In the genomic region with DNA sequence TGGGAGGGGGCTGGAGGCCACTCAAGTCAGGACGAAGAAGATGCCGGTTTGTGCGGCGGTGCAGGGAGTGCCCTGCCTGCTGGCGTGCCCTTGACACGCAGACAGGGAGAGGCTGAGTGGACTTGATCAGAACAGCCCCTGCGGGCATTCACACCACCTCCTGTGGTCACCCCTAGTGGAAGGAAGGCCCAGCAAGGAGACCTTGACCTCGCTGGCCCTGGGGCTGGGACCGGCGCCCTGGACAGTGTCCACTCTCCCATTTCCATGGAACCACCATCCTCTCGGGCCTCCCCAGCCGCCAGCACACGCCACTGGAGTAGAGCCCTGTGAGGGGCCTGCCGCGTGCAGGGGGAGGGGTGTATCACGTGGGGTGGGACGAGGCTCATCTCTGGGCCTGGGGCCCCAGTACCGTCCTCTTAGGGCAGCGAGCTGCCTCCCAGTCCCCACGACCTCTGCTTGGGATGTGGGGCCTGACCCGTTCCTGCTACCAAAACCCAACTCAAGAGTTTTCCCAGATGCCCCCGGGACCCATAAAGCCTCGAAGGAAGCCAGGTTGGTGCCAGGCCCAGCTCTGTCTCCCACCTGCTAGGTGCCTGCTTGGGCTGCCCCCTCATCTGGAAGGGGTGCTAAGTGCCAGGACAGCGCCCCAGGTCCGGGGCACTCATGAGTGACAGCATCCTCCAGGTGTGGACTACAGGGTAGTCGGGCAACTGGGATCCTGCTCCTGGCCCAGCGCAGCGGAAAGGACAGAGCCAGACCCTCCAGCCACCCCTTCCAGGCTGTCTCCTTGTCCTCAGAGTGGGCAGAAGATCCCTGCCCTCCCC, we compare ENCODE assay signal across 19 cellular contexts.
A peak's percentile ranks its signal among the peaks of the same experiment; 100 is the strongest.
DNase-seq lines count a peak whose midpoint lies in the region; ATAC-seq and TF ChIP-seq lines count a peak whose summit lies in the region.
"Had no signal": no experiment of that assay in that cellular context is flagged by ENCODE, and none has a peak within 500 bp of the region (broad histone marks: within the 10 kb centered on the region; RNA-seq: fewer than 3 reads in every experiment).

No MANE protein-coding gene starts in this region.

- no peaks in the 10 kb centered on the region for H3K36me3 Mint-ChIP-seq in endodermal cell (ENCODE audit: low read depth)
- no peaks in the 10 kb centered on the region for H3K36me3 Mint-ChIP-seq in neural crest cell (ENCODE audit: low read depth)

- TF ChIP-seq CTCF in endodermal cell (conservative IDR thresholded peaks at IDR 0.05) (no peak), neural crest cell (conservative IDR thresholded peaks at IDR 0.05) (no peak)

- no peak for ATAC-seq in Right ventricle myocardium inferior
- no peak for ATAC-seq in Right ventricle myocardium superior (ENCODE audit: poor library complexity)
- ATAC-seq in aorta (ENCODE audit: low FRiP score), result no peak
- ATAC-seq in GM21381 (IDR thresholded peaks at IDR 0.05; ENCODE audit: unreplicated experiment), result no peak
- ATAC-seq in HG03565 (IDR thresholded peaks at IDR 0.05; ENCODE audit: unreplicated experiment), result no peak
- ATAC-seq: A549; stimulated activated naive CD8-positive, alpha-beta T cell treated with anti-CD3 and anti-CD28 coated beads, Interleukin-15, Interleukin-2, amounts not matched to agents 100 U/mL and 50 U/mL, for 24 hours had no signal

- H3K9me3 ChIP-seq in endodermal cell (ENCODE audit: control insufficient read depth, low read length) (no peaks in the 10 kb centered on the region), aorta (ENCODE audit: control insufficient read depth, low read length) (no peaks in the 10 kb centered on the region)
- H3K9me3 ChIP-seq: A549, Peyer's patch, thyroid gland had no signal

- H3K9me3 Mint-ChIP-seq in endodermal cell, result no peaks in the 10 kb centered on the region
- peaks cover 5% of the 10 kb centered on the region for H3K9me3 Mint-ChIP-seq in neural crest cell

- H3K27me3 Mint-ChIP-seq in endodermal cell (ENCODE audit: insufficient read depth) (peaks cover 2% of the 10 kb centered on the region), neural crest cell (ENCODE audit: low read depth) (peaks cover 6% of the 10 kb centered on the region)

- H3K4me1 ChIP-seq in endodermal cell (ENCODE audit: control insufficient read depth, insufficient read depth, low read length) (peaks cover 13% of the 10 kb centered on the region), aorta (ENCODE audit: control insufficient read depth in 1 of 2, insufficient read depth in 2 of 2, low read length in 2 of 2) (no peaks in the 10 kb centered on the region)
- H3K4me1 ChIP-seq: Peyer's patch had no signal

- H3K36me3 ChIP-seq in endodermal cell (ENCODE audit: control insufficient read depth, insufficient read depth, low read length) (no peaks in the 10 kb centered on the region), aorta (ENCODE audit: control insufficient read depth in 1 of 2, insufficient read depth in 2 of 2, low read length in 1 of 2) (no peaks in the 10 kb centered on the region)
- H3K36me3 ChIP-seq: Peyer's patch, thyroid gland had no signal

- DNase-seq in Right ventricle myocardium inferior (ENCODE audit: missing footprints) (peak; percentile 35), Right ventricle myocardium superior (no peak), endodermal cell (no peak), neural crest cell (ENCODE audit: low read depth, low spot score) (no peak), aorta (peak; percentile 42 to 67), NCI-H1694 treated with DMSO at 0.1 percent for 48 hours (lab: John Stamatoyannopoulos, UW) (no peak)
- DNase-seq: activated effector memory CD4-positive, alpha-beta T cell treated with Interleukin-2 at 50 U/mL for 16 hours; GOT3; nephron progenitor cell; small intestine; stimulated activated naive CD8-positive, alpha-beta T cell treated with anti-CD3 and anti-CD28 coated beads, Interleukin-15, Interleukin-2, amounts not matched to agents 100 U/mL and 50 U/mL, for 24 hours; thyroid gland had no signal

- intact Hi-C loops in Right ventricle myocardium inferior (cut with DNase I) (no loop called here), Right ventricle myocardium superior (cut with DNase I) (no loop called here), aorta (cut with DNase I) (no loop called here)

- H3K9ac ChIP-seq in endodermal cell (ENCODE audit: extremely low read depth, low read length, poor library complexity, severe bottlenecking), result no peak overlapping the region

- H3K27me3 ChIP-seq in endodermal cell (ENCODE audit: control insufficient read depth, insufficient read depth, low read length, poor library complexity, severe bottlenecking) (no peaks in the 10 kb centered on the region), aorta (ENCODE audit: control insufficient read depth in 1 of 2, insufficient read depth in 2 of 2, low read length in 1 of 2) (no peaks in the 10 kb centered on the region)
- H3K27me3 ChIP-seq: Peyer's patch, thyroid gland had no signal

- H3K27ac ChIP-seq in endodermal cell (ENCODE audit: low read depth, low read length) (no peak overlapping the region), aorta (ENCODE audit: low read depth in 1 of 2, low read length in 2 of 2) (peak overlapping the region; percentile 38 to 96)
- H3K27ac ChIP-seq: Peyer's patch, thyroid gland had no signal

- H3K4me3 ChIP-seq in endodermal cell (ENCODE audit: low read length) (no peak overlapping the region), aorta (ENCODE audit: low read length in 2 of 2) (no peak overlapping the region)
- H3K4me3 ChIP-seq: A549, Peyer's patch, thyroid gland had no signal

- peaks cover 10% of the 10 kb centered on the region for H3K4me1 Mint-ChIP-seq in endodermal cell
- H3K4me1 Mint-ChIP-seq in neural crest cell, result peaks cover 32% of the 10 kb centered on the region

- peak overlapping the region; percentile 91 for H3K27ac Mint-ChIP-seq in endodermal cell
- peak overlapping the region; percentile 47 for H3K27ac Mint-ChIP-seq in neural crest cell (ENCODE audit: unreplicated experiment)
- H3K27ac Mint-ChIP-seq: B cell, nephron progenitor cell, progenitor cell of endocrine pancreas had no signal

- 93 to 98% methylated on average over 25 to 28 of the region's 28 CpGs for WGBS in endodermal cell (ENCODE audit: insufficient coverage in 1 of 2, insufficient read length in 1 of 2), 2 experiments
- WGBS in aorta, 2 donors, result 95 to 96% methylated on average over 27 to 28 of the region's 28 CpGs

- H3K4me3 Mint-ChIP-seq in endodermal cell (no peak overlapping the region), neural crest cell (no peak overlapping the region)
- H3K4me3 Mint-ChIP-seq: B cell, mesothelial cell of epicardium, nephron progenitor cell had no signal

Comparison
In these comparisons a context has a peak if more than half of its experiments do, and no peak if none do; other contexts are left out.
1. DNase-seq: peak in Right ventricle myocardium inferior (single experiment) and aorta (2 of 2); none in Right ventricle myocardium superior (single experiment), endodermal cell (single experiment), neural crest cell (single experiment) and NCI-H1694 treated with DMSO at 0.1 percent for 48 hours (single experiment).